ENCODE assay signal across 6 cellular contexts in the genomic region with DNA sequence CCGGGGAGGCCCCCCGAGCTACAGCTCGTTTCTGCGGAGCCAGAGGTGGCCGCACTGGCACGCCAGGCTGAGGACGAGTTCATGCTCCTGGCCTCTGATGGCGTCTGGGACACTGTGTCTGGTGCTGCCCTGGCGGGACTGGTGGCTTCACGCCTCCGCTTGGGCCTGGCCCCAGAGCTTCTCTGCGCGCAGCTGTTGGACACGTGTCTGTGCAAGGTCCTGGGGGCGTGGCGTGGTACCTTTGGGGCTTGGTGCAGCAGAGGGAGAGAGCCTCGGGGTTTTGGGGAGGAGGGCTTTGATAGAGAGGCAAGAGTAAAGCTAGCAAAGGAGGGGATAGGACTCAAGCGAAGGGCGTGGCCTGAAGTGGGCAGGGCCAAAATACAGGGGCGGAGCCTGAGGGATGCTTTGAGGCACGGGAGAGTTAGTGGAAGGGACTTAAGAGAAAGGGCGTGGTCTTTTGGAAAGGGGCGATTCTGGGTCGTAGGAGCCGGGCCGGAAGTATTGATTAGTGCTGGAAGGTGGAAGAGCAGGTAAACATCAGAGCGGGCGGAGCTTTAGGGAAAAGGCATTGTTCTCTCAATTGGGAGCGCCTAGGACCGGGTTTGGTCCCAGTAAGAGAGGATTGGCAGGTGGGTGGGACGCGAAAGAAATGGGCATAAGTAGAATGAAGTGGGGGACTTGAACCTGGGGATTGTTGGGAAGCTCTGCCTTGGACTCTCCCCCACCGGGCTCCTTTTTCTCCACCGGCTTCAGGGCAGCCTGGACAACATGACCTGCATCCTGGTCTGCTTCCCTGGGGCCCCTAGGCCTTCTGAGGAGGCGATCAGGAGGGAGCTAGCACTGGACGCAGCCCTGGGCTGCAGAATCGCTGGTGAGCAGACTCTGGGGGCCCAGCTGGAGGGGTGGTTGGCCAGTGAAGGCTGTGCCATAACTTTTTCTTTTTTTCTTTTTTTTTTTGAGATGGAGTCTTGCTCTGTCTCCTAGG. TPM values are rescaled to one million over a fixed set of nuclear protein-coding genes. Genes with fewer than 3 reads are reported as not detected.
DNase-seq lines count a peak whose midpoint lies in the region; ATAC-seq and TF ChIP-seq lines count a peak whose summit lies in the region.

No MANE protein-coding gene starts in this region.

- no peaks in the 10 kb centered on the region for H3K79me2 ChIP-seq in parathyroid adenoma

- DNase-seq in Caco-2 (peak; percentile 75 to 87), NCI-H69 (lab: John Stamatoyannopoulos, UW) (peak; percentile 87), breast epithelium (ENCODE audit: low spot score in 2 of 2) (no peak), SIG-M5 (lab: John Stamatoyannopoulos, UW) (no peak)

- TF ChIP-seq CTCF in Caco-2 (IDR thresholded peaks at IDR 0.05; ENCODE audit: insufficient read depth in 1 of 2, low read depth in 1 of 2, low read length in 1 of 2, severe bottlenecking in 1 of 2, unreplicated experiment in 1 of 2) (no peak), breast epithelium (IDR thresholded peaks at IDR 0.05) (no peak), parathyroid adenoma (IDR thresholded peaks at IDR 0.05) (no peak)

- no peak overlapping the region for H3K27ac ChIP-seq in breast epithelium
- no peak overlapping the region for H3K27ac ChIP-seq in parathyroid adenoma

- H3K4me3 Mint-ChIP-seq in Caco-2 (ENCODE audit: unreplicated experiment): peak overlapping the region; percentile 98

- peaks cover 18% of the 10 kb centered on the region for H3K4me1 ChIP-seq in Caco-2
- H3K4me1 ChIP-seq in breast epithelium: peaks cover 0 to 14% of the 10 kb centered on the region in 2 donors
- peaks cover 11% of the 10 kb centered on the region for H3K4me1 ChIP-seq in parathyroid adenoma

- peaks cover 16% of the 10 kb centered on the region for H3K4me1 Mint-ChIP-seq in Caco-2 (ENCODE audit: low read depth, unreplicated experiment)

- H3K4me3 ChIP-seq in Caco-2 (ENCODE audit: low read depth, low read length) (peak overlapping the region; percentile 37), breast epithelium (peak overlapping the region; percentile 18 to 60 (median 44)), parathyroid adenoma (ENCODE audit: low read depth, low read length) (peak overlapping the region; percentile 17)

- TF ChIP-seq POLR2A in breast epithelium (IDR thresholded peaks at IDR 0.05): no peak

- H3K9me3 Mint-ChIP-seq in Caco-2 (ENCODE audit: unreplicated experiment): no peaks in the 10 kb centered on the region

- no peak overlapping the region for H3K9ac ChIP-seq in parathyroid adenoma

- POLR2A ChIA-PET in Caco-2 (lab: Charles Lee): interaction anchor here (0.5 kb wide), 2 partner anchors 85 to 1773 kb away, joined by 3 to 4 read pairs; a partner anchor contains a TSS

- H2AFZ ChIP-seq in parathyroid adenoma: peak overlapping the region; percentile 84

- intact Hi-C loops in Caco-2 (cut with micrococcal nuclease; ENCODE audit: unreplicated experiment) (loop anchor here (10.0 kb wide), 1 partner anchor 145 kb away; no protein-coding TSS in a partner anchor), breast epithelium (cut with DNase I; ENCODE audit: low total_unique reads) (no loop called here)

- peaks cover 8% of the 10 kb centered on the region for H3K27me3 Mint-ChIP-seq in Caco-2 (ENCODE audit: insufficient read depth, unreplicated experiment)

- H3K27me3 ChIP-seq in Caco-2 (replicated peaks; ENCODE audit: control insufficient read depth, insufficient read depth, low read length) (no peaks in the 10 kb centered on the region), breast epithelium (peaks cover 0 to 7% of the 10 kb centered on the region in 2 donors), parathyroid adenoma (ENCODE audit: control insufficient read depth, insufficient read depth, low read length) (no peaks in the 10 kb centered on the region)

- no peaks in the 10 kb centered on the region for H3K36me3 ChIP-seq in Caco-2 (ENCODE audit: control insufficient read depth, insufficient read depth, low read length)
- H3K36me3 ChIP-seq in breast epithelium: no peaks in the 10 kb centered on the region
- H3K36me3 ChIP-seq in parathyroid adenoma (ENCODE audit: control insufficient read depth, insufficient read depth, low read length): no peaks in the 10 kb centered on the region

- ATAC-seq in GM19463 (IDR thresholded peaks at IDR 0.05; ENCODE audit: unreplicated experiment): no peak

- H3K27ac Mint-ChIP-seq in Caco-2 (ENCODE audit: unreplicated experiment): no peak overlapping the region

- H3K4me2 ChIP-seq in parathyroid adenoma (ENCODE audit: low read length): peak overlapping the region; percentile 36

- no peaks in the 10 kb centered on the region for H3K36me3 Mint-ChIP-seq in Caco-2 (ENCODE audit: insufficient read depth, unreplicated experiment)

- H3K9me3 ChIP-seq in Caco-2 (no peaks in the 10 kb centered on the region), breast epithelium (no peaks in the 10 kb centered on the region), parathyroid adenoma (ENCODE audit: control insufficient read depth, low read length) (no peaks in the 10 kb centered on the region)

- CTCF ChIA-PET in Caco-2 (lab: Charles Lee): interaction anchor here (0.9 to 1.8 kb wide), 4 partner anchors 14 to 143 kb away, joined by 3 to 5 read pairs (median 4); no protein-coding TSS in a partner anchor

- BruUV-seq in Caco-2 (replicated peaks; lab: Mats Ljungman, UMichigan): no TSS peak

RNA-seq across cellular contexts. Expression of a gene that starts 1.2 kb away (rescaled TPM):
- total RNA-seq in Caco-2 (2022) (1.2 and 2.8 TPM in 2 replicates), breast epithelium (1 to 10 TPM; 1.8 to 2.5 (median 2.3) TPM)

RNA-seq across cellular contexts. Expression of a gene that starts 2.6 kb away (rescaled TPM):
- total RNA-seq in Caco-2 (2022) (13.8 and 18.1 TPM in 2 replicates), breast epithelium (10 to 100 TPM in 1 of 3 donors, 1 to 10 TPM in 2; 5.9 to 15.1 (median 7.2) TPM)

RNA-seq across cellular contexts. Expression of a gene that starts 7.8 kb away (rescaled TPM):
- total RNA-seq in Caco-2 (2022) (72.4 and 83.1 TPM in 2 replicates), breast epithelium (10 to 100 TPM; 31.8 to 61.6 (median 52.2) TPM)

RNA-seq across cellular contexts. Expression of a gene that starts 31.7 kb away (rescaled TPM):
- total RNA-seq in Caco-2 (2022) (6.4 TPM in 2 replicates), breast epithelium (100 to 1,000 TPM in 1 of 3 donors, 10 to 100 TPM in 2; 29.8 to 109 (median 38.4) TPM)

Comparison
In these comparisons a context has a peak if more than half of its experiments do, and no peak if none do; other contexts are left out.
1. DNase-seq: peak in Caco-2 (2 of 2) and NCI-H69 (single experiment); none in breast epithelium (0 of 2) and SIG-M5 (single experiment).
2. Peak in every context shown above with its lines, with median percentiles within 50 percentile points of each other: H3K4me3 ChIP-seq.